In the genomic region with DNA sequence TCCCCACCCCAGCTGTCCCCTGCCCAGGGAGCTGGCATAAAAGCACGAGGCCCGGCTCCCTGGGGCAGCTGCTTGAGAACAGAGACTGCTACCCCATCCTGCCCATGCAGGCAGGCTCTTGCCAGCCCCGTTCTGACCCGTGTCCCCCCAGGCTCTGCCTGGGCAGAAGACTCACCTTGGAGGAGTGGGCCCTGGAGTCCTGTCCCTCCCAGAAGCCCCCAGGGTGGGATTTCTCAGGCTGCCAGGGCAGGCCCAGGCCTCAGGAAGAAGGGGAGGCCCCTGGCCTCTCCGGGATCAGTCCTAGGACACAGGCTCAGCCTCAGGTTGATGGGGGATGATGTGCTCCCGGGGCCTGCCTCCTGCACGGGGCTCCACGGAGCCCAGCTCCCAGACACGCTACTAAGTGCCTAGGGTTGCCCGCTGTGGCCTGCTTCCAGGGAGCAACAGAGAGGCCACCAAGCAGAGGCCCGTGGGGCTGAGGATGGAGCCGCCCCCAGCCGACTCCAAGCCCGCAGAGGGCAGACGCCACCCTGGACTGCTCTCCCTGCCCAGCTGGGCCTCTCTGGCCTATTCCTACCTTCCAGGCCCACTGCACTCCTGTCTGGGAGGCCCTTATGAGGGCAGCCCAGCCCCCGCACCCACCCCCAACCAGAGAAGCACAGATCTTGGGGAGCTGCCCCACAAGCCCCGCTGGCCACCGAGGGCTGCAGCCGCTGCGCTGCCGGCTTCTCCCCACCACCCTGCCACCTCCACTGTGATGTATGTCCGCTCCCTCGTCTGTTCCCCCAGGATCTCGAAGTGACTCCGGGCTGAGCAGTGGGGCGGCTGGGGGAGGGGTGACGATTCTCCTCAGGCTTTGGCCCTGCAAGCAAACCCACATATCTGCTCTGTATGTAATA, we compare ENCODE assay signal across 9 cellular contexts. TPM values are rescaled to one million over a fixed set of nuclear protein-coding genes. Genes with fewer than 3 reads are reported as not detected.
DNase-seq lines count a peak whose midpoint lies in the region; ATAC-seq and TF ChIP-seq lines count a peak whose summit lies in the region.
"Had no signal": no experiment of that assay in that cellular context is flagged by ENCODE, and none has a peak within 500 bp of the region (broad histone marks: within the 10 kb centered on the region; RNA-seq: fewer than 3 reads in every experiment).

No MANE protein-coding gene starts in this region.

- H3K4me1 ChIP-seq in right atrium auricular region = peaks cover 0 to 38% of the 10 kb centered on the region in 2 donors
- H3K4me1 ChIP-seq in mucosa of rectum (ENCODE audit: control insufficient read depth in 2 of 2, insufficient read depth in 2 of 2, low read length in 2 of 2) = peaks cover 25 to 32% of the 10 kb centered on the region in 2 donors
- peaks cover 0 to 33% of the 10 kb centered on the region in 2 donors for H3K4me1 ChIP-seq in uterus

- H3K27me3 ChIP-seq in right atrium auricular region (no peaks in the 10 kb centered on the region), mucosa of rectum (ENCODE audit: control insufficient read depth in 2 of 2, insufficient read depth in 2 of 2, low read length in 2 of 2) (no peaks in the 10 kb centered on the region), uterus (no peaks in the 10 kb centered on the region)

- peaks cover 45% of the 10 kb centered on the region for H3K36me3 ChIP-seq in right atrium auricular region
- H3K36me3 ChIP-seq in mucosa of rectum (ENCODE audit: control insufficient read depth in 2 of 2, insufficient read depth in 2 of 2, low read length in 2 of 2) = peaks cover 28 to 35% of the 10 kb centered on the region in 2 donors
- no peaks in the 10 kb centered on the region for H3K36me3 ChIP-seq in uterus

- H3K27ac Mint-ChIP-seq in activated naive CD8-positive, alpha-beta T cell treated with anti-CD3 and anti-CD28 coated beads, Interleukin-2, amount 50 U/mL, for 24 hours = peak overlapping the region; percentile 73

- H3K9me3 ChIP-seq in right atrium auricular region (no peaks in the 10 kb centered on the region), mucosa of rectum (ENCODE audit: control insufficient read depth in 2 of 2, low read length in 2 of 2) (no peaks in the 10 kb centered on the region), uterus (no peaks in the 10 kb centered on the region)

- H3K4me3 ChIP-seq in right atrium auricular region (peak overlapping the region in 1 of 2 donors; percentile 94), mucosa of rectum (ENCODE audit: low read length in 2 of 2) (peak overlapping the region; percentile 81 to 88), uterus (peak overlapping the region; percentile 56 to 87)

- peaks cover 14% of the 10 kb centered on the region for H3K4me1 Mint-ChIP-seq in activated naive CD8-positive, alpha-beta T cell treated with anti-CD3 and anti-CD28 coated beads, Interleukin-2, amount 50 U/mL, for 24 hours

- H3K27me3 Mint-ChIP-seq in activated naive CD8-positive, alpha-beta T cell treated with anti-CD3 and anti-CD28 coated beads, Interleukin-2, amount 50 U/mL, for 24 hours = no peaks in the 10 kb centered on the region

- no peak for TF ChIP-seq POLR2A in uterus (IDR thresholded peaks at IDR 0.05)

- peak overlapping the region in 1 of 2 donors; percentile 41 for H3K9ac ChIP-seq in mucosa of rectum (ENCODE audit: low read depth in 1 of 2, low read length in 2 of 2)

- intact Hi-C loops in Right ventricle myocardium inferior (cut with DNase I) (no loop called here), uterus (cut with DNase I; ENCODE audit: low total_unique reads) (no loop called here)

- H3K27ac ChIP-seq in right atrium auricular region (peak overlapping the region; percentile 95 to 97), mucosa of rectum (ENCODE audit: low read depth in 2 of 2, low read length in 2 of 2) (peak overlapping the region; percentile 50 to 91), uterus (peak overlapping the region; percentile 74 to 87)

- no peak for ATAC-seq in Right ventricle myocardium inferior
- no peak for ATAC-seq in activated naive CD8-positive, alpha-beta T cell treated with anti-CD3 and anti-CD28 coated beads, Interleukin-2, amount 50 U/mL, for 24 hours

- peak overlapping the region; percentile 100 for H3K4me3 Mint-ChIP-seq in activated naive CD8-positive, alpha-beta T cell treated with anti-CD3 and anti-CD28 coated beads, Interleukin-2, amount 50 U/mL, for 24 hours

- no peaks in the 10 kb centered on the region for H3K9me3 Mint-ChIP-seq in activated naive CD8-positive, alpha-beta T cell treated with anti-CD3 and anti-CD28 coated beads, Interleukin-2, amount 50 U/mL, for 24 hours

- H3K36me3 Mint-ChIP-seq in activated naive CD8-positive, alpha-beta T cell treated with anti-CD3 and anti-CD28 coated beads, Interleukin-2, amount 50 U/mL, for 24 hours (ENCODE audit: low read depth) = peaks cover 13% of the 10 kb centered on the region

- TF ChIP-seq CTCF in right atrium auricular region (IDR thresholded peaks at IDR 0.05) (no peak), uterus (IDR thresholded peaks at IDR 0.05) (no peak)

- DNase-seq in right atrium auricular region (ENCODE audit: low spot score) (no peak), Right ventricle myocardium inferior (ENCODE audit: missing footprints) (no peak), uterus (no peak), NCI-H524 (lab: John Stamatoyannopoulos, UW) (no peak), H4 (ENCODE audit: low spot score) (no peak)
- DNase-seq in activated naive CD8-positive, alpha-beta T cell treated with anti-CD3 and anti-CD28 coated beads, Interleukin-2, amount 50 U/mL, for 24 hours = no peak
- no peak for DNase-seq in stimulated activated CD4-positive, alpha-beta T cell treated with anti-CD3 and anti-CD28 coated beads, Interleukin-1b, Interleukin-23, amount 100 ng/mL, for 48 hours
- DNase-seq: DMS 273 treated with DMSO at 0.1 percent for 48 hours had no signal

RNA-seq across cellular contexts. Expression of a gene that starts 1.7 kb away (rescaled TPM):
- total RNA-seq in right atrium auricular region = 10 to 100 TPM; 51.3 to 56.2 TPM
- 33.9 TPM for total RNA-seq in Right ventricle myocardium inferior
- 100 to 1,000 TPM in 1 of 4 donors, 10 to 100 TPM in 3; 35.3 to 208 (median 59.7) TPM for total RNA-seq in uterus
- 0.50 TPM in 1 of 2 replicates, not detected in the other for total RNA-seq in H4 (2014; rRNA removed; shearing (Covaris generic))

RNA-seq across cellular contexts. Expression of a gene that starts 3.0 kb away (rescaled TPM):
- total RNA-seq in right atrium auricular region (1 to 10 TPM; 3.5 to 5.0 TPM), Right ventricle myocardium inferior (8.2 TPM), uterus (10 to 100 TPM in 2 of 4 donors, 1 to 10 TPM in 2; 2.6 to 28.2 (median 8.0) TPM)
- 0.90 and 1.2 TPM in 2 replicates for total RNA-seq in H4 (2014; rRNA removed; shearing (Covaris generic))

RNA-seq across cellular contexts. Expression of a gene that starts 3.3 kb away (rescaled TPM):
- total RNA-seq in right atrium auricular region = 10 to 100 TPM; 58.8 to 77.9 TPM
- 80.8 TPM for total RNA-seq in Right ventricle myocardium inferior
- 100 to 1,000 TPM in 1 of 4 donors, 10 to 100 TPM in 3; 37.3 to 158 (median 52.5) TPM for total RNA-seq in uterus
- 114 and 125 TPM in 2 replicates for total RNA-seq in H4 (2014; rRNA removed; shearing (Covaris generic))

RNA-seq across cellular contexts. Expression of a gene that starts 12.7 kb away (rescaled TPM):
- total RNA-seq in right atrium auricular region (10 to 100 TPM; 41.9 to 49.0 TPM), Right ventricle myocardium inferior (36.1 TPM), uterus (10 to 100 TPM; 24.8 to 67.4 (median 55.8) TPM)
- total RNA-seq in H4 (2014; rRNA removed; shearing (Covaris generic)) = 20.1 and 23.9 TPM in 2 replicates

RNA-seq across cellular contexts. Expression of a gene that starts 13.1 kb away (rescaled TPM):
- total RNA-seq in right atrium auricular region (10 to 100 TPM; 70.3 to 77.9 TPM), Right ventricle myocardium inferior (37.9 TPM), uterus (10 to 100 TPM; 40.5 to 54.6 (median 47.2) TPM)
- 38.9 and 112 TPM in 2 replicates for total RNA-seq in H4 (2014; rRNA removed; shearing (Covaris generic))

Comparison
In these comparisons a context has a peak if more than half of its experiments do, and no peak if none do; other contexts are left out.
1. RNA of a gene that starts 1.7 kb away (total RNA-seq): 35.3 to 208 TPM in uterus, 51.3 to 56.2 TPM in right atrium auricular region and 33.9 TPM in Right ventricle myocardium inferior (single experiment); 0.50 TPM in H4; every median in the first group is over 10 times any median in the second.
2. Peak in every context shown above with its lines, with median percentiles within 50 percentile points of each other: H3K27ac ChIP-seq.